In genomic region chr6:70530023-70530422, GRCh38 we compare ENCODE assay signal across 27 cellular contexts.
"Had no signal": no experiment of that assay in that cellular context is flagged by ENCODE, and none has a peak within 500 bp of the region (broad histone marks: within the 10 kb centered on the region; RNA-seq: fewer than 3 reads in every experiment).

No MANE protein-coding gene starts in this region.

- DNase-seq: hypothalamus; immature natural killer cell; left ventricle myocardium inferior; mesendoderm; naive B cell; natural killer cell; nephron progenitor cell; occipital lobe; spleen; stimulated activated CD4-positive, alpha-beta T cell treated with anti-CD3 and anti-CD28 coated beads, Interleukin-1b, Interleukin-23, amount 100 ng/mL, for 48 hours; stimulated activated CD4-positive, alpha-beta T cell treated with anti-CD3 and anti-CD28 coated beads, Interleukin-2, amount 100 ng/mL, for 48 hours; stimulated activated CD4-positive, alpha-beta T cell treated with anti-CD3 and anti-CD28 coated beads, Interleukin-4, amount 100 ng/mL, for 4 hours; stimulated activated CD8-positive, alpha-beta memory T cell treated with anti-CD3 and anti-CD28 coated beads, Interleukin-4, amount 100 ng/mL, for 48 hours; stimulated activated naive B cell treated with anti-CD40 and anti-IgM and Interleukin-4, amounts not matched to agents 10 μg/mL and 1 μg/mL and 100 μg/mL, for 72 hours; stimulated activated naive CD8-positive, alpha-beta T cell treated with anti-CD3 and anti-CD28 coated beads, Interleukin-15, Interleukin-2, amounts not matched to agents 100 U/mL and 50 U/mL, for 24 hours; stomach; testis; thyroid gland; transverse colon had no signal

- ATAC-seq: natural killer cell; sciatic nerve; stimulated activated naive B cell treated with anti-CD40 and anti-IgM and Interleukin-4, amounts not matched to agents 10 μg/mL and 1 μg/mL and 100 μg/mL, for 72 hours; stimulated activated naive CD8-positive, alpha-beta T cell treated with anti-CD3 and anti-CD28 coated beads, Interleukin-15, Interleukin-2, amounts not matched to agents 100 U/mL and 50 U/mL, for 24 hours had no signal

- H3K9me3 ChIP-seq: left ventricle myocardium inferior, neutrophil, right atrium auricular region, spleen, stomach, testis, thyroid gland, transverse colon, upper lobe of left lung had no signal

- FAIRE-seq: islet of Langerhans had no signal

- H3K36me3 ChIP-seq: neural progenitor cell, neutrophil, thyroid gland had no signal

- H3K4me1 ChIP-seq: left ventricle myocardium inferior, right atrium auricular region, spleen, stomach, testis, thyroid gland, transverse colon, upper lobe of left lung had no signal

- H3K27ac ChIP-seq: left ventricle myocardium inferior, neural progenitor cell, neutrophil, right atrium auricular region, skin epidermis, spleen, stomach, testis, thyroid gland, transverse colon, upper lobe of left lung had no signal

- H3K4me3 ChIP-seq: left ventricle myocardium inferior, lung, neural progenitor cell, right atrium auricular region, skin epidermis, spleen, stomach, testis, thyroid gland, transverse colon, upper lobe of left lung had no signal

- H3K27me3 ChIP-seq: neural progenitor cell, neutrophil, right atrium auricular region, spleen, stomach, testis, thyroid gland, transverse colon, upper lobe of left lung had no signal
